26 cellular contexts compared by ENCODE assay signal in genomic region chr10:30709229-30709628, GRCh38.
DNase-seq lines count a peak whose midpoint lies in the region; ATAC-seq and TF ChIP-seq lines count a peak whose summit lies in the region.
"Had no signal": no experiment of that assay in that cellular context is flagged by ENCODE, and none has a peak within 500 bp of the region (broad histone marks: within the 10 kb centered on the region; RNA-seq: fewer than 3 reads in every experiment).

No MANE protein-coding gene starts in this region.

- no peaks in the 10 kb centered on the region for H3K36me3 ChIP-seq in mesendoderm (ENCODE audit: control insufficient read depth, insufficient read depth, low read length)
- H3K36me3 ChIP-seq: cardiac muscle cell, SJCRH30, stomach, upper lobe of right lung had no signal

- H3K27me3 Mint-ChIP-seq in T-helper 2 cell treated with Interferon-gamma antibody and Interleukin-4, amounts not matched to agents 5 μg/mL and 100 μg/mL, for 36 hours (ENCODE audit: low read depth): no peaks in the 10 kb centered on the region
- H3K27me3 Mint-ChIP-seq in activated T-helper 2 cell treated with anti-CD3 and anti-CD28 coated beads, Interferon-gamma antibody, Interleukin-2, Interleukin-4, amounts not matched to agents 10 μg/mL and 5 μg/mL and 100 μg/mL, durations not matched to agents 14 hours and 24 hours and 36 hours (ENCODE audit: low read depth): no peaks in the 10 kb centered on the region
- H3K27me3 Mint-ChIP-seq in natural killer cell (ENCODE audit: low read depth in 2 of 2): peaks cover 6 to 17% of the 10 kb centered on the region in 2 donors
- H3K27me3 Mint-ChIP-seq: activated T-helper 17 cell treated with anti-CD3 and anti-CD28 coated beads, Interleukin-2, amount 50 U/mL, for 72 hours had no signal

- H3K4me1 Mint-ChIP-seq in T-helper 2 cell treated with Interferon-gamma antibody and Interleukin-4, amounts not matched to agents 5 μg/mL and 100 μg/mL, for 36 hours (ENCODE audit: low read depth): peaks cover 28% of the 10 kb centered on the region
- H3K4me1 Mint-ChIP-seq in activated T-helper 2 cell treated with anti-CD3 and anti-CD28 coated beads, Interferon-gamma antibody, Interleukin-2, Interleukin-4, amounts not matched to agents 10 μg/mL and 5 μg/mL and 100 μg/mL, durations not matched to agents 14 hours and 24 hours and 36 hours (ENCODE audit: low read depth): peaks cover 28% of the 10 kb centered on the region
- peaks cover 10 to 17% of the 10 kb centered on the region in 2 donors for H3K4me1 Mint-ChIP-seq in natural killer cell
- H3K4me1 Mint-ChIP-seq: mesothelial cell of epicardium had no signal

- no peak overlapping the region for H3K56ac ChIP-seq in mesendoderm (ENCODE audit: low read length)

- no peak overlapping the region for H3K23ac ChIP-seq in mesendoderm (ENCODE audit: low read length)

- H3K79me2 ChIP-seq in mesendoderm (ENCODE audit: control insufficient read depth, insufficient read depth, low read length): no peaks in the 10 kb centered on the region

- H3K27me3 ChIP-seq in mesendoderm (ENCODE audit: insufficient read depth, low read length, poor library complexity): no peaks in the 10 kb centered on the region
- H3K27me3 ChIP-seq: cardiac muscle cell, SJCRH30, upper lobe of right lung had no signal

- intact Hi-C loops in activated T-helper 2 cell treated with anti-CD3 and anti-CD28 coated beads, Interferon-gamma antibody, Interleukin-2, Interleukin-4, amounts not matched to agents 10 μg/mL and 5 μg/mL and 100 μg/mL, durations not matched to agents 14 hours and 24 hours and 36 hours (cut with micrococcal nuclease): loop anchor here (5.0 kb wide), 1 partner anchor 998 kb away; no protein-coding TSS in a partner anchor
- intact Hi-C loops in natural killer cell (cut with micrococcal nuclease): no loop called here

- ATAC-seq in natural killer cell: no peak
- ATAC-seq: activated T-helper 17 cell treated with anti-CD3 and anti-CD28 coated beads, Interleukin-2, amount 50 U/mL, for 72 hours; left colon; upper lobe of right lung had no signal

- DNase-seq in T-helper 2 cell treated with Interferon-gamma antibody and Interleukin-4, amounts not matched to agents 5 μg/mL and 100 μg/mL, for 36 hours (ENCODE audit: low spot score): no peak
- DNase-seq in T-helper 2 cell: no peak
- no peak for DNase-seq in activated T-helper 2 cell treated with anti-CD3 and anti-CD28 coated beads, Interferon-gamma antibody, Interleukin-2, Interleukin-4, amounts not matched to agents 10 μg/mL and 5 μg/mL and 100 μg/mL, durations not matched to agents 14 hours and 24 hours and 36 hours (ENCODE audit: low spot score)
- DNase-seq in mesendoderm: peak; percentile 25
- no peak for DNase-seq in NCI-H1694 treated with DMSO at 0.1 percent for 48 hours (lab: John Stamatoyannopoulos, UW)
- no peak for DNase-seq in NCI-H1436 (lab: John Stamatoyannopoulos, UW)
- no peak for DNase-seq in natural killer cell
- DNase-seq: 8988T; dermis blood vessel endothelial cell; left colon; NCI-H1417; NCI-H526 treated with DMSO at 0.1 percent for 48 hours; psoas muscle; SJCRH30; small intestine; stimulated activated CD4-positive, alpha-beta T cell treated with anti-CD3 and anti-CD28 coated beads, Interleukin-4, amount 100 ng/mL, for 1 hour; stomach; upper lobe of right lung had no signal

- H3K4ac ChIP-seq in mesendoderm (ENCODE audit: low read depth, low read length): no peak overlapping the region

- no peak overlapping the region for H2BK120ac ChIP-seq in mesendoderm (ENCODE audit: low read depth, low read length)

- no peak overlapping the region for H3K27ac ChIP-seq in mesendoderm (ENCODE audit: low read depth, low read length)
- H3K27ac ChIP-seq: cardiac muscle cell, epithelial cell of prostate, psoas muscle, SJCRH30, stomach, upper lobe of right lung, VCaP had no signal

- WGBS in mesendoderm (ENCODE audit: extremely low coverage, insufficient coverage, low lambda C conversion rate): no CpG with 5 or more reads among the region's 10 CpGs

- no peak overlapping the region for H2AK5ac ChIP-seq in mesendoderm (ENCODE audit: low read length)

- H2BK5ac ChIP-seq in mesendoderm (ENCODE audit: low read length): no peak overlapping the region

- H3K4me3 Mint-ChIP-seq in T-helper 2 cell treated with Interferon-gamma antibody and Interleukin-4, amounts not matched to agents 5 μg/mL and 100 μg/mL, for 36 hours: no peak overlapping the region
- no peak overlapping the region for H3K4me3 Mint-ChIP-seq in activated T-helper 2 cell treated with anti-CD3 and anti-CD28 coated beads, Interferon-gamma antibody, Interleukin-2, Interleukin-4, amounts not matched to agents 10 μg/mL and 5 μg/mL and 100 μg/mL, durations not matched to agents 14 hours and 24 hours and 36 hours (ENCODE audit: low read depth)
- no peak overlapping the region for H3K4me3 Mint-ChIP-seq in natural killer cell
- H3K4me3 Mint-ChIP-seq: activated T-helper 17 cell treated with anti-CD3 and anti-CD28 coated beads, Interleukin-2, amount 50 U/mL, for 72 hours; B cell; mesothelial cell of epicardium; neural crest cell had no signal

- H3K4me1 ChIP-seq in mesendoderm (ENCODE audit: control insufficient read depth, low read depth, low read length): no peaks in the 10 kb centered on the region
- H3K4me1 ChIP-seq: psoas muscle, SJCRH30, stomach, upper lobe of right lung had no signal

- H2BK15ac ChIP-seq in mesendoderm (replicated peaks; ENCODE audit: low read depth): no peak overlapping the region

- H3K9ac ChIP-seq in mesendoderm (ENCODE audit: low read length): no peak overlapping the region

- H3K18ac ChIP-seq in mesendoderm (ENCODE audit: low read length): no peak overlapping the region

- no peaks in the 10 kb centered on the region for H3K79me1 ChIP-seq in mesendoderm (ENCODE audit: low read length)

- no peak overlapping the region for H4K8ac ChIP-seq in mesendoderm (ENCODE audit: low read depth, low read length)

- no peak overlapping the region for H3K4me2 ChIP-seq in mesendoderm (ENCODE audit: low read length)

- peaks cover 17% of the 10 kb centered on the region for H3K36me3 Mint-ChIP-seq in T-helper 2 cell treated with Interferon-gamma antibody and Interleukin-4, amounts not matched to agents 5 μg/mL and 100 μg/mL, for 36 hours (ENCODE audit: low read depth)
- H3K36me3 Mint-ChIP-seq in activated T-helper 2 cell treated with anti-CD3 and anti-CD28 coated beads, Interferon-gamma antibody, Interleukin-2, Interleukin-4, amounts not matched to agents 10 μg/mL and 5 μg/mL and 100 μg/mL, durations not matched to agents 14 hours and 24 hours and 36 hours (ENCODE audit: low read depth): peaks cover 49% of the 10 kb centered on the region
- peaks cover 11% of the 10 kb centered on the region for H3K36me3 Mint-ChIP-seq in natural killer cell

- H3K4me3 ChIP-seq in mesendoderm (ENCODE audit: low read length): no peak overlapping the region
- H3K4me3 ChIP-seq: cardiac muscle cell, psoas muscle, SJCRH30, stomach, upper lobe of right lung had no signal

- no peak overlapping the region for H4K5ac ChIP-seq in mesendoderm (ENCODE audit: low read length)

- H3K27ac Mint-ChIP-seq in T-helper 2 cell treated with Interferon-gamma antibody and Interleukin-4, amounts not matched to agents 5 μg/mL and 100 μg/mL, for 36 hours: peak overlapping the region; percentile 36
- peak overlapping the region; percentile 57 for H3K27ac Mint-ChIP-seq in activated T-helper 2 cell treated with anti-CD3 and anti-CD28 coated beads, Interferon-gamma antibody, Interleukin-2, Interleukin-4, amounts not matched to agents 10 μg/mL and 5 μg/mL and 100 μg/mL, durations not matched to agents 14 hours and 24 hours and 36 hours
- H3K27ac Mint-ChIP-seq in natural killer cell: no peak overlapping the region
- H3K27ac Mint-ChIP-seq: activated T-helper 17 cell treated with anti-CD3 and anti-CD28 coated beads, Interleukin-2, amount 50 U/mL, for 72 hours; B cell; mesothelial cell of epicardium had no signal

- TF ChIP-seq CTCF in GM12874 (IDR thresholded peaks at IDR 0.05; ENCODE audit: insufficient read depth, low read depth, low read length) (peak; percentile 24; the same call in 1 of the 2 replicates), natural killer cell (IDR thresholded peaks at IDR 0.05) (no peak)

- peaks cover 23% of the 10 kb centered on the region for H3K9me3 Mint-ChIP-seq in T-helper 2 cell treated with Interferon-gamma antibody and Interleukin-4, amounts not matched to agents 5 μg/mL and 100 μg/mL, for 36 hours
- peaks cover 21% of the 10 kb centered on the region for H3K9me3 Mint-ChIP-seq in activated T-helper 2 cell treated with anti-CD3 and anti-CD28 coated beads, Interferon-gamma antibody, Interleukin-2, Interleukin-4, amounts not matched to agents 10 μg/mL and 5 μg/mL and 100 μg/mL, durations not matched to agents 14 hours and 24 hours and 36 hours
- H3K9me3 Mint-ChIP-seq in natural killer cell: peaks cover 0 to 4% of the 10 kb centered on the region in 2 donors

Comparison
In these comparisons a context has a peak if more than half of its experiments do, and no peak if none do; other contexts are left out.
1. H3K27ac Mint-ChIP-seq: peak in T-helper 2 cell treated with Interferon-gamma antibody and Interleukin-4, amounts not matched to agents 5 μg/mL and 100 μg/mL, for 36 hours (single experiment) and activated T-helper 2 cell treated with anti-CD3 and anti-CD28 coated beads, Interferon-gamma antibody, Interleukin-2, Interleukin-4, amounts not matched to agents 10 μg/mL and 5 μg/mL and 100 μg/mL, durations not matched to agents 14 hours and 24 hours and 36 hours (single experiment); none in natural killer cell (0 of 2).